Comparison of ENCODE assay signal across 18 cellular contexts in the genomic region with DNA sequence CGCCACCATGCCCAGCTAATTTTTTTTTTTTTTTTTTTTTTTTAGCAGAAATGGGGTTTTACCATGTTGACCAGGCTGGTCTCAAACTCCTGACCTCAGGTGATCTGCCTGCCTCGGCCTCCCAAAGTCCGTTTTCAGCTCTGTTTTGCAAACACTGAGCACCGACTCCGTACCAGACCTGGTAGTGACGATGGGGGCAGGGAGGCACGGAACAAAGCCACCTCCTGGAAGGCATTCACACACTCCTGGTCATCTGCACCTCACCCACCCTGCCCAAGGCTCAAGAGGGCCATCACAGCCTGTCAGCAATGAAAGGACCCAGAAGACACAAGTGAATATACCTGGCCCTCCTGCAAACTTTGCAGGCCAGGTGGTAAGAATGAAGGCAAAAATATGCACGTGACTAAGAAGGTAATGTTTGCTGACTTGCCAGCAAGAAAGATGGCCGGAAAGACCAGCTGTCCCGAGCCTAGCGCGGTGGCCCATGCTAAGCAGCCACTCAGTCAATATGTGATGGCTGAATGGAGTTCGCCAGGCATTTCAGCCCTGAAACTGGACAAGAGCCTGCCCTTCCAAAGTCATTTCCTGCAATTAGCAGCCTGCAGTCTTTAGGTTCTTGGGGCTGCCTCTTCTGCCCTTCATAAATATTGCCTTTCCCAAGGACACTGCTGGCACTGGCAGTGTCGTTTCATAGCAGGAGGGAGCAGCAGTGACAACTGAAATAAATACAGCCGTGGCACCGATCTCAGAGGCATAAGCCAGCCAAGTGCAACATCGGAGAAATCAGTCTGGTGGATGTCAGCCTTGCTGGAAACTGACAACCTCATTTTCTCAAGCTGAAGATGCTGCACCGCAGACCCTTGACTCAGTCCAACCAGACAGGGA. TPM values are rescaled to one million over a fixed set of nuclear protein-coding genes. Genes with fewer than 3 reads are reported as not detected.
DNase-seq lines count a peak whose midpoint lies in the region; ATAC-seq, FAIRE-seq and TF ChIP-seq lines count a peak whose summit lies in the region.
"Had no signal": no experiment of that assay in that cellular context is flagged by ENCODE, and none has a peak within 500 bp of the region (broad histone marks: within the 10 kb centered on the region; RNA-seq: fewer than 3 reads in every experiment).

No MANE protein-coding gene starts in this region.

- peak; percentile 35 for DNase-seq in G401 (ENCODE audit: low spot score)
- peak; percentile 41 for DNase-seq in NCI-H1105 (lab: John Stamatoyannopoulos, UW)
- DNase-seq in GM12878 (ENCODE audit: low read depth, low spot score): no peak
- DNase-seq in CD8-positive, alpha-beta T cell: no peak
- no peak for DNase-seq in nucleus accumbens (lab: John Stamatoyannopoulos, UW)
- no peak for DNase-seq in GM19238 (ENCODE audit: insufficient read length, low spot score)
- DNase-seq: GF-D8; HCEC 1CT; NCI-H1417 treated with DMSO at 0.1 percent for 48 hours; NCI-H226; NCI-H524 treated with DMSO at 0.1 percent for 48 hours; NK-92 treated with Interleukin-12 subunit alpha and Interleukin-12 subunit beta, amount 100 ng/mL, for 24 hours; SJCRH30 had no signal

- RAD21 ChIA-PET in GM12878 (lab: Charles Lee; ENCODE audit: unreplicated experiment): no interaction called here

- POLR2A ChIA-PET in GM12878 (lab: Charles Lee): interaction anchor here (0.6 kb wide), 1 partner anchor 1010 kb away, joined by 3 read pairs; no protein-coding TSS in a partner anchor
- POLR2A ChIA-PET in CD8-positive, alpha-beta T cell (lab: Charles Lee): interaction anchor here (1.1 kb wide), 1 partner anchor 13 kb away, joined by 3 read pairs; no protein-coding TSS in a partner anchor

- no peaks in the 10 kb centered on the region for H3K27me3 Mint-ChIP-seq in CD8-positive, alpha-beta T cell (ENCODE audit: low read depth)

- H3K4me1 Mint-ChIP-seq in CD8-positive, alpha-beta T cell (ENCODE audit: low read depth): no peaks in the 10 kb centered on the region

- H3K27ac Mint-ChIP-seq in CD8-positive, alpha-beta T cell: no peak overlapping the region

- no peak for TF ChIP-seq POLR2A in GM12878 (IDR thresholded peaks at IDR 0.05; ENCODE audit: low read depth, low read length)

- H3K4me3 Mint-ChIP-seq in CD8-positive, alpha-beta T cell: no peak overlapping the region

- H2AFZ ChIP-seq in GM12878 (ENCODE audit: control insufficient read depth, low read depth, low read length): no peak overlapping the region

- in situ Hi-C loops in G401 (cut with HindIII; ENCODE audit: low sequenced_read_pairs): no loop called here
- in situ Hi-C loops in GM12878 (cut with MboI): no loop called here

- TF ChIP-seq RAD21 in GM12878 (IDR thresholded peaks at IDR 0.05; ENCODE audit: insufficient read depth, low read depth, low read length) (no peak), liver (IDR thresholded peaks at IDR 0.05) (no peak)

- FAIRE-seq in GM12878 (lab: Jason Lieb, UNC): no peak
- FAIRE-seq: D721Med, GM19239, HTR-8/SVneo had no signal

- no peaks in the 10 kb centered on the region for H3K79me2 ChIP-seq in GM12878 (ENCODE audit: control insufficient read depth, insufficient read depth, low read length)

- no peak for ATAC-seq in GM12878
- ATAC-seq in CD8-positive, alpha-beta T cell: no peak

- CTCF ChIA-PET in GM12878 (lab: Yijun Ruan, JAX): interaction anchor here (0.7 kb wide), 1 partner anchor 36 kb away, joined by 3 read pairs; no protein-coding TSS in a partner anchor
- CTCF ChIA-PET in CD8-positive, alpha-beta T cell (lab: Charles Lee): interaction anchor here (1.5 kb wide), 1 partner anchor 35 kb away, joined by 3 read pairs; no protein-coding TSS in a partner anchor

- H3K9ac ChIP-seq in GM12878 (ENCODE audit: control insufficient read depth, insufficient read depth, low read length): no peak overlapping the region
- no peak overlapping the region for H3K9ac ChIP-seq in liver (ENCODE audit: low read depth in 1 of 2, low read length in 2 of 2)

- H3K36me3 ChIP-seq in GM12878 (ENCODE audit: control insufficient read depth in 2 of 2, insufficient read depth in 2 of 2, low read length in 1 of 2): no peaks in the 10 kb centered on the region
- peaks cover 0 to 2% (median under 1%) of the 10 kb centered on the region in 4 donors for H3K36me3 ChIP-seq in liver (ENCODE audit: control insufficient read depth in 4 of 4, insufficient read depth in 3 of 4, low read depth in 1 of 4, low read length in 3 of 4)
- H3K36me3 ChIP-seq in CD8-positive, alpha-beta T cell (ENCODE audit: insufficient read depth, low read length): no peaks in the 10 kb centered on the region
- H3K36me3 ChIP-seq: SJCRH30 had no signal

- intact Hi-C loops in GM12878 (cut with micrococcal nuclease; ENCODE audit: unreplicated experiment): no loop called here
- intact Hi-C loops in CD8-positive, alpha-beta T cell (cut with DNase I, micrococcal nuclease): no loop called here

- WGBS in GM12878 (ENCODE audit: insufficient coverage, insufficient replicate concordance, low lambda C conversion rate, missing lambda C conversion rate): 76% methylated on average over 17 of the region's 18 CpGs
- WGBS in liver: 59% methylated on average over 18 of the region's 18 CpGs

- H3K27ac ChIP-seq in GM12878 (ENCODE audit: control insufficient read depth, insufficient read depth): no peak overlapping the region
- no peak overlapping the region for H3K27ac ChIP-seq in liver (ENCODE audit: low read depth in 1 of 2, low read length in 2 of 2)
- no peak overlapping the region for H3K27ac ChIP-seq in CD8-positive, alpha-beta T cell (ENCODE audit: low read depth, low read length)
- H3K27ac ChIP-seq: HL-60, SJCRH30 had no signal

- H3K36me3 Mint-ChIP-seq in CD8-positive, alpha-beta T cell: no peaks in the 10 kb centered on the region

- TSS peak; percentile 23 for BruUV-seq in GM12878 (replicated peaks; lab: Mats Ljungman, UMichigan)

- SMC1A ChIA-PET in GM12878 (lab: Charles Lee; ENCODE audit: uncharacterized antibody, unreplicated experiment): no interaction called here

- TF ChIP-seq EP300 in GM12878 (IDR thresholded peaks at IDR 0.05; ENCODE audit: borderline replicate concordance in 1 of 2, control insufficient read depth in 1 of 2, low read depth in 2 of 2, low read length in 2 of 2): no peak

- TF ChIP-seq CTCF in GM12878 (IDR thresholded peaks at IDR 0.05 in 2 of 3, conservative IDR thresholded peaks at IDR 0.05 in 1 of 3; ENCODE audit: control insufficient read depth in 2 of 3, extremely low read depth in 1 of 3, insufficient read depth in 1 of 3, low read depth in 3 of 3, low read length in 3 of 3) (no peak), liver (IDR thresholded peaks at IDR 0.05; ENCODE audit: low read depth, low read length, missing input control) (no peak)
- TF ChIP-seq CTCF in CD8-positive, alpha-beta T cell (IDR thresholded peaks at IDR 0.05): no peak

- H3K4me2 ChIP-seq in GM12878 (ENCODE audit: control insufficient read depth, insufficient read depth): no peak overlapping the region

- H3K9me3 ChIP-seq in GM12878 (replicated peaks; ENCODE audit: control insufficient read depth, insufficient read depth, low read length) (no peaks in the 10 kb centered on the region), liver (ENCODE audit: control insufficient read depth in 4 of 4, low read length in 3 of 4) (no peaks in the 10 kb centered on the region)
- H3K9me3 ChIP-seq in CD8-positive, alpha-beta T cell (ENCODE audit: low read length): no peaks in the 10 kb centered on the region
- H3K9me3 ChIP-seq: SJCRH30 had no signal

- H3K27me3 ChIP-seq in GM12878 (replicated peaks in 1 of 2; ENCODE audit: control insufficient read depth in 2 of 2, insufficient read depth in 2 of 2, low read length in 1 of 2) (no peaks in the 10 kb centered on the region), liver (ENCODE audit: control insufficient read depth in 4 of 4, insufficient read depth in 4 of 4, low read length in 3 of 4) (no peaks in the 10 kb centered on the region)
- H3K27me3 ChIP-seq in CD8-positive, alpha-beta T cell (ENCODE audit: insufficient read depth, low read length): no peaks in the 10 kb centered on the region
- H3K27me3 ChIP-seq: SJCRH30 had no signal

- no peaks in the 10 kb centered on the region for H4K20me1 ChIP-seq in GM12878 (ENCODE audit: control insufficient read depth, insufficient read depth)

- no peaks in the 10 kb centered on the region for H3K4me1 ChIP-seq in GM12878 (ENCODE audit: control insufficient read depth, insufficient read depth, low read length)
- peaks cover 2 to 63% (median 48%) of the 10 kb centered on the region in 4 donors for H3K4me1 ChIP-seq in liver (ENCODE audit: control insufficient read depth in 4 of 4, insufficient read depth in 4 of 4, low read length in 3 of 4)
- no peaks in the 10 kb centered on the region for H3K4me1 ChIP-seq in CD8-positive, alpha-beta T cell (ENCODE audit: insufficient read depth, low read length)
- H3K4me1 ChIP-seq: SJCRH30 had no signal

- H3K4me3 ChIP-seq in GM12878 (no peak overlapping the region), liver (ENCODE audit: low read depth in 1 of 3, low read length in 3 of 3) (no peak overlapping the region)
- no peak overlapping the region for H3K4me3 ChIP-seq in CD8-positive, alpha-beta T cell (ENCODE audit: low read depth, low read length)
- H3K4me3 ChIP-seq: SJCRH30 had no signal

- H3K9me3 Mint-ChIP-seq in CD8-positive, alpha-beta T cell: no peaks in the 10 kb centered on the region

RNA-seq across cellular contexts. Expression of a gene that starts 17.6 kb away (rescaled TPM):
- total RNA-seq in G401 (2014; rRNA removed; shearing (Covaris generic)): 44.0 and 50.3 TPM in 2 replicates
- 48.3 and 48.4 TPM in 2 replicates for total RNA-seq in GM12878 (2013; cell fraction: nucleolus; rRNA removed)
- 47.1 and 49.6 TPM in 2 replicates for total RNA-seq in GM12878 (2014; rRNA removed)
- 41.4 TPM in 2 replicates for total RNA-seq in GM12878 (2014; rRNA removed; fragmentation: Illumina TruSeq; extraction: Trizol)
- total RNA-seq in GM12878 (2021): 51.7 and 59.3 TPM in 2 replicates
- 26.0 TPM for polyA plus RNA-seq in GM12878 (2011; ENCODE audit: low read depth)
- 43.2 and 43.9 TPM in 2 replicates for polyA plus RNA-seq in GM12878 (2011; rRNA removed)
- polyA plus RNA-seq in GM12878 (2011; cell fraction: cytosol; rRNA removed): 44.5 and 58.9 TPM in 2 replicates
- 52.6 and 64.2 TPM in 2 replicates for polyA plus RNA-seq in GM12878 (2011; cell fraction: nucleus; rRNA removed)
- polyA plus RNA-seq in GM12878 (2012): 37.4 and 47.5 TPM in 2 replicates
- polyA plus RNA-seq in GM12878 (2014; fragmentation: Illumina TruSeq; extraction: Trizol): 9.6 and 22.5 TPM in 2 replicates
- polyA plus RNA-seq in GM12878 (2014; fragmentation: Nextera tagmentation; extraction: Ambion mirVana): 10 to 100 TPM; 10.6 to 28.6 TPM
- polyA plus RNA-seq in GM12878 (2014; rRNA removed): 55.2 and 56.1 TPM in 2 replicates
- 10 to 100 TPM; 61.4 to 65.3 TPM for polyA plus RNA-seq in GM12878 (2016; fragmentation: Nextera tagmentation; extraction: Ambion mirVana)
- polyA minus RNA-seq in GM12878 (2011; rRNA and poly(A)+ RNA removed): 34.8 and 49.9 TPM in 2 replicates
- 15.1 and 16.7 TPM in 2 replicates for polyA minus RNA-seq in GM12878 (2011; cell fraction: cytosol; rRNA and poly(A)+ RNA removed)
- 16.3 and 19.1 TPM in 2 replicates for polyA minus RNA-seq in GM12878 (2011; cell fraction: nucleus; rRNA and poly(A)+ RNA removed)
- total RNA-seq in liver: 10 to 100 TPM; 47.1 to 63.5 TPM
- polyA plus RNA-seq in liver: 100 to 1,000 TPM in 1 of 2 donors, 10 to 100 TPM in 1; 90.6 to 101 TPM
- total RNA-seq in CD8-positive, alpha-beta T cell: 10 to 100 TPM; 10.2 to 11.7 TPM

RNA-seq across cellular contexts. Expression of a gene that starts 17.9 kb away (rescaled TPM):
- 34.5 and 37.4 TPM in 2 replicates for total RNA-seq in G401 (2014; rRNA removed; shearing (Covaris generic))
- 30.5 and 31.1 TPM in 2 replicates for total RNA-seq in GM12878 (2013; cell fraction: nucleolus; rRNA removed)
- 46.5 and 46.7 TPM in 2 replicates for total RNA-seq in GM12878 (2014; rRNA removed)
- total RNA-seq in GM12878 (2014; rRNA removed; fragmentation: Illumina TruSeq; extraction: Trizol): 23.5 and 24.6 TPM in 2 replicates
- 43.3 and 45.0 TPM in 2 replicates for total RNA-seq in GM12878 (2021)
- polyA plus RNA-seq in GM12878 (2011; ENCODE audit: low read depth): 9.7 TPM
- 20.6 and 31.4 TPM in 2 replicates for polyA plus RNA-seq in GM12878 (2011; rRNA removed)
- 33.0 and 44.1 TPM in 2 replicates for polyA plus RNA-seq in GM12878 (2011; cell fraction: cytosol; rRNA removed)
- polyA plus RNA-seq in GM12878 (2011; cell fraction: nucleus; rRNA removed): 97.0 and 97.7 TPM in 2 replicates
- polyA plus RNA-seq in GM12878 (2012): 21.5 and 21.7 TPM in 2 replicates
- 13.9 and 23.6 TPM in 2 replicates for polyA plus RNA-seq in GM12878 (2014; fragmentation: Illumina TruSeq; extraction: Trizol)
- 1 to 10 TPM in 1 of 2 experiments, under 1 TPM in 1; 0.24 to 2.8 TPM for polyA plus RNA-seq in GM12878 (2014; fragmentation: Nextera tagmentation; extraction: Ambion mirVana)
- polyA plus RNA-seq in GM12878 (2014; rRNA removed): 43.0 and 49.5 TPM in 2 replicates
- 10 to 100 TPM; 32.3 to 33.8 TPM for polyA plus RNA-seq in GM12878 (2016; fragmentation: Nextera tagmentation; extraction: Ambion mirVana)
- polyA minus RNA-seq in GM12878 (2011; rRNA and poly(A)+ RNA removed): 22.3 and 39.3 TPM in 2 replicates
- polyA minus RNA-seq in GM12878 (2011; cell fraction: cytosol; rRNA and poly(A)+ RNA removed): 12.2 and 12.6 TPM in 2 replicates
- polyA minus RNA-seq in GM12878 (2011; cell fraction: nucleus; rRNA and poly(A)+ RNA removed): 21.5 and 32.6 TPM in 2 replicates
- total RNA-seq in liver: 10 to 100 TPM; 34.9 to 50.3 TPM
- 10 to 100 TPM; 39.0 to 43.8 TPM for polyA plus RNA-seq in liver
- 10 to 100 TPM; 11.5 to 13.9 TPM for total RNA-seq in CD8-positive, alpha-beta T cell

Comparison
In these comparisons a context has a peak if more than half of its experiments do, and no peak if none do; other contexts are left out.
1. DNase-seq: peak in G401 (single experiment) and NCI-H1105 (single experiment); none in GM12878 (single experiment), CD8-positive, alpha-beta T cell (0 of 7), nucleus accumbens (0 of 56) and GM19238 (single experiment).